11 cellular contexts compared by ENCODE assay signal in the genomic region with DNA sequence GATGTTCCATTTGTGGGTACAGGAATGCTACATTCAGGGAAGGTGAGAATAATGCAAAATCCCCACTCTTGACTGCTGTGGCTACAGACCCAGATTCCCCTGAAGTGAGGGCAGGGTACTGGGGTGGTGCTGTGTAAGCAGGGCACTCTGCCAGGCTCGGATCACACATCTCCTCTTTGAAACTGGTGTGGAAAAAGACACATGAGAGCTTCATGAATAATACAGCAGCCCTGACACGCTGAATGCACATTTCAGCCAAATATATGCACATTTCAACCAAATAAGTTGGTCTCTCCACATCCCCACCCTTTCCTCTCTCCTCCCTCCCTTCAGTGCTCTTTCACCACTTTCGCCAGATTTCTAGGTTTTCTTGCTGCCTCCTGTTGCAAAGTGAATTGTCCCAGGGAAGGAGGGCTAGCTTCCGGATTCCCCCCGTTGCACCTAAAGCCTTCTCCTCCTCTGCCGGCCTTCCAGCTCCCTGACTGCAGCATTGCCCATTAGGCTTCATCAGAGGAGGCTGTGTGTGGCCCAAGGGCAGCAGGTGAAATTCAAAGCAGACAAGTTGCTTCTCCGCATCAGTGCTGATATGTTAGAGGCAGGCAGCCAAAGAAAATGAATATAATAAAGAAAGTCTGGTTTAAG.
DNase-seq lines count a peak whose midpoint lies in the region; ATAC-seq and TF ChIP-seq lines count a peak whose summit lies in the region.
"Had no signal": no experiment of that assay in that cellular context is flagged by ENCODE, and none has a peak within 500 bp of the region (broad histone marks: within the 10 kb centered on the region; RNA-seq: fewer than 3 reads in every experiment).

No MANE protein-coding gene starts in this region.

- H3K27ac ChIP-seq in breast epithelium: no peak overlapping the region
- H3K27ac ChIP-seq: epithelial cell of prostate had no signal

- peak; percentile 66 for DNase-seq in KBM-7
- peak; percentile 35 for DNase-seq in pons (ENCODE audit: low spot score)
- DNase-seq in NCI-H1417 treated with DMSO at 0.1 percent for 48 hours (lab: John Stamatoyannopoulos, UW): no peak
- no peak for DNase-seq in breast epithelium (ENCODE audit: low spot score in 2 of 2)
- DNase-seq in stimulated activated CD4-positive, alpha-beta T cell treated with anti-CD3 and anti-CD28 coated beads, Interleukin-15, amount 100 ng/mL, for 24 hours: no peak
- no peak for DNase-seq in foreskin melanocyte
- DNase-seq: activated effector memory CD4-positive, alpha-beta T cell treated with anti-CD3 and anti-CD28 coated beads, Interleukin-2, amount 50 U/mL, for 16 hours; stimulated activated CD4-positive, alpha-beta T cell treated with anti-CD3 and anti-CD28 coated beads, Interleukin-1b, Interleukin-23, amount 100 ng/mL, for 48 hours had no signal

- no peak for TF ChIP-seq POLR2A in breast epithelium (IDR thresholded peaks at IDR 0.05)

- H3K4me1 ChIP-seq in breast epithelium: no peaks in the 10 kb centered on the region

- no peak overlapping the region for H3K4me3 ChIP-seq in breast epithelium

- no peak for TF ChIP-seq CTCF in breast epithelium (IDR thresholded peaks at IDR 0.05)

- intact Hi-C loops in breast epithelium (cut with DNase I; ENCODE audit: low total_unique reads): no loop called here

- no peaks in the 10 kb centered on the region for H3K36me3 ChIP-seq in breast epithelium

- in situ Hi-C loops in KBM-7 (cut with MboI; ENCODE audit: low pct_unique_long_range_greater_than_20kb, low sequenced_read_pairs): no loop called here

- H3K27me3 ChIP-seq in breast epithelium: no peaks in the 10 kb centered on the region

- no peaks in the 10 kb centered on the region for H3K9me3 ChIP-seq in breast epithelium

- ATAC-seq in GM19035 (IDR thresholded peaks at IDR 0.05; ENCODE audit: unreplicated experiment) (peak; percentile 39), HG02678 (IDR thresholded peaks at IDR 0.05; ENCODE audit: unreplicated experiment) (peak; percentile 47)

Comparison
In these comparisons a context has a peak if more than half of its experiments do, and no peak if none do; other contexts are left out.
1. DNase-seq: peak in KBM-7 (single experiment) and pons (single experiment); none in NCI-H1417 treated with DMSO at 0.1 percent for 48 hours (single experiment), breast epithelium (0 of 2), stimulated activated CD4-positive, alpha-beta T cell treated with anti-CD3 and anti-CD28 coated beads, Interleukin-15, amount 100 ng/mL, for 24 hours (single experiment) and foreskin melanocyte (single experiment).